In the genomic region with DNA sequence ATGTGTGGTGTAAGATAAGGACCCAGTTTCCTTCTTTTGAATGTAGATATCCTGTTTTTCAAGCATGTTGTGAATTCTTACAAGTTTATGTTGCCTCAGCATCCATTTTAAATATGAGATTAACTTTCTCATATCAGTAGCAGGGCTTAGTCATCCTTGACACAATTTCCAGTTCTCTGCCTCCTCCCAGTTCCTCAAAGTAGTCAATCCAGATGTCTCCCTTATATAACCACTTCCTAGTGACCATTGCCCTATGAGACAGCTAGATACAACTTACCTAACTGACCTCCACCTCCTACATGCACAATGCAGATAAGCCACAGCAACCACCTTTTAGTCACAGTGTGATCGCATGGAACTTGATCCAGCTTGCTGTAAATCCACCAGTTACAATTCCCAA, we compare ENCODE assay signal across 15 cellular contexts.
"Had no signal": no experiment of that assay in that cellular context is flagged by ENCODE, and none has a peak within 500 bp of the region (broad histone marks: within the 10 kb centered on the region; RNA-seq: fewer than 3 reads in every experiment).

No MANE protein-coding gene starts in this region.

- H3K4me1 Mint-ChIP-seq: activated CD4-positive, alpha-beta T cell treated with anti-CD3 and anti-CD28 coated beads, Interleukin-2, amount 10 ng/mL, durations not matched to agents 7 days and 5 days; activated naive CD8-positive, alpha-beta T cell treated with anti-CD3 and anti-CD28 coated beads, Interleukin-2, amount 50 U/mL, for 24 hours; nephron; T-helper 17 cell had no signal

- H3K4me3 Mint-ChIP-seq: activated CD4-positive, alpha-beta T cell treated with anti-CD3 and anti-CD28 coated beads, Interleukin-2, amount 10 ng/mL, durations not matched to agents 7 days and 5 days; activated naive CD8-positive, alpha-beta T cell treated with anti-CD3 and anti-CD28 coated beads, Interleukin-2, amount 50 U/mL, for 24 hours; nephron; T-helper 17 cell had no signal

- ATAC-seq: activated naive CD8-positive, alpha-beta T cell treated with anti-CD3 and anti-CD28 coated beads, Interleukin-2, amount 50 U/mL, for 24 hours; left ventricle myocardium superior; T-helper 17 cell had no signal

- H3K9me3 Mint-ChIP-seq: activated CD4-positive, alpha-beta T cell treated with anti-CD3 and anti-CD28 coated beads, Interleukin-2, amount 10 ng/mL, durations not matched to agents 7 days and 5 days had no signal

- DNase-seq: activated CD4-positive, alpha-beta T cell treated with anti-CD3 and anti-CD28 coated beads, Interleukin-2, amount 10 ng/mL, durations not matched to agents 7 days and 5 days; activated naive CD4-positive, alpha-beta T cell; activated naive CD8-positive, alpha-beta T cell treated with anti-CD3 and anti-CD28 coated beads, Interleukin-2, amount 50 U/mL, for 24 hours; colonic mucosa; foreskin melanocyte; kidney glomerular epithelial cell; left ventricle myocardium superior; mesenchymal stem cell; nucleus accumbens; posterior cingulate gyrus; stimulated activated CD4-positive, alpha-beta T cell treated with anti-CD3 and anti-CD28 coated beads, Interleukin-4, amount 100 ng/mL, for 24 hours; stimulated activated naive CD4-positive, alpha-beta T cell treated with Interleukin-2 at 50 U/mL for 16 hours; T-helper 17 cell; transverse colon had no signal

- H3K27me3 Mint-ChIP-seq: activated CD4-positive, alpha-beta T cell treated with anti-CD3 and anti-CD28 coated beads, Interleukin-2, amount 10 ng/mL, durations not matched to agents 7 days and 5 days; T-helper 17 cell had no signal

- H3K27ac Mint-ChIP-seq: activated CD4-positive, alpha-beta T cell treated with anti-CD3 and anti-CD28 coated beads, Interleukin-2, amount 10 ng/mL, durations not matched to agents 7 days and 5 days; activated naive CD8-positive, alpha-beta T cell treated with anti-CD3 and anti-CD28 coated beads, Interleukin-2, amount 50 U/mL, for 24 hours; nephron; T-helper 17 cell had no signal
